Comparison of ENCODE assay signal across 1 cellular context in the genomic region with DNA sequence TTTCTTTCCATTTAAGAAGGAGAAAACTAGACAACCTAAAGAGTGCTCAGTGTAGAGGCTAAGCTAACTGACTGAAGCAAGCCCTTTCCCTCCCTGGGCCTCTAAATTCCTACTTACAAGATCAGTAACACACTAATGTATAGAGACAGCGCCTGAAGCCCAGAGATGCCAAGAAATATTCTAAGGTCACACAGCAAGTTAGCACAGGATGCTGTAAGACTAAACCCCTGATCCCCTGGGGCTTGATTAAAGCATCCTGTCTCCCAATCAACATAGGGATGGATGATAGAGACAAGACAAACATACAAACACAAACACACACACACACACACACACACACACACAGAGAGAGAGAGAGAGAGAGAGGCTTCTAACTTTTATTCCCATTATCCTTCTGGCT.
TF ChIP-seq lines count a peak whose summit lies in the region.

No MANE protein-coding gene starts in this region.

TF ChIP-seq in HepG2, 621 proteins besides CTCF, POLR2A, EP300 and RAD21:
- TF ChIP-seq HNF4G (IDR thresholded peaks at IDR 0.05; ENCODE audit: borderline replicate concordance, low read depth, low read length) (no peak), HNF4G (CRISPR knock-in tag; IDR thresholded peaks at IDR 0.05; ENCODE audit: borderline replicate concordance, low read depth) (no peak), BRCA1 (CRISPR knock-in tag; IDR thresholded peaks at IDR 0.05) (no peak), NFE2L2 (IDR thresholded peaks at IDR 0.05; ENCODE audit: low read length) (no peak), MBNL3 (CRISPR knock-in tag; conservative IDR thresholded peaks at IDR 0.05) (no peak), ZNF768 (CRISPR knock-in tag; IDR thresholded peaks at IDR 0.05) (peak; percentile 72; the same call in 1 of the 2 replicates), U2AF2 (IDR thresholded peaks at IDR 0.05; ENCODE audit: low read depth, low read length) (no peak), TSC22D2 (CRISPR knock-in tag; IDR thresholded peaks at IDR 0.05; ENCODE audit: borderline replicate concordance) (no peak)
- TF ChIP-seq, protein P1, sequence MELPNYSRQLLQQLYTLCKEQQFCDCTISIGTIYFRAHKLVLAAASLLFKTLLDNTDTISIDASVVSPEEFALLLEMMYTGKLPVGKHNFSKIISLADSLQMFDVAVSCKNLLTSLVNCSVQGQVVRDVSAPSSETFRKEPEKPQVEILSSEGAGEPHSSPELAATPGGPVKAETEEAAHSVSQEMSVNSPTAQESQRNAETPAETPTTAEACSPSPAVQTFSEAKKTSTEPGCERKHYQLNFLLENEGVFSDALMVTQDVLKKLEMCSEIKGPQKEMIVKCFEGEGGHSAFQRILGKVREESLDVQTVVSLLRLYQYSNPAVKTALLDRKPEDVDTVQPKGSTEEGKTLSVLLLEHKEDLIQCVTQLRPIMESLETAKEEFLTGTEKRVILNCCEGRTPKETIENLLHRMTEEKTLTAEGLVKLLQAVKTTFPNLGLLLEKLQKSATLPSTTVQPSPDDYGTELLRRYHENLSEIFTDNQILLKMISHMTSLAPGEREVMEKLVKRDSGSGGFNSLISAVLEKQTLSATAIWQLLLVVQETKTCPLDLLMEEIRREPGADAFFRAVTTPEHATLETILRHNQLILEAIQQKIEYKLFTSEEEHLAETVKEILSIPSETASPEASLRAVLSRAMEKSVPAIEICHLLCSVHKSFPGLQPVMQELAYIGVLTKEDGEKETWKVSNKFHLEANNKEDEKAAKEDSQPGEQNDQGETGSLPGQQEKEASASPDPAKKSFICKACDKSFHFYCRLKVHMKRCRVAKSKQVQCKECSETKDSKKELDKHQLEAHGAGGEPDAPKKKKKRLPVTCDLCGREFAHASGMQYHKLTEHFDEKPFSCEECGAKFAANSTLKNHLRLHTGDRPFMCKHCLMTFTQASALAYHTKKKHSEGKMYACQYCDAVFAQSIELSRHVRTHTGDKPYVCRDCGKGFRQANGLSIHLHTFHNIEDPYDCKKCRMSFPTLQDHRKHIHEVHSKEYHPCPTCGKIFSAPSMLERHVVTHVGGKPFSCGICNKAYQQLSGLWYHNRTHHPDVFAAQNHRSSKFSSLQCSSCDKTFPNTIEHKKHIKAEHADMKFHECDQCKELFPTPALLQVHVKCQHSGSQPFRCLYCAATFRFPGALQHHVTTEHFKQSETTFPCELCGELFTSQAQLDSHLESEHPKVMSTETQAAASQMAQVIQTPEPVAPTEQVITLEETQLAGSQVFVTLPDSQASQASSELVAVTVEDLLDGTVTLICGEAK (IDR thresholded peaks at IDR 0.05): no peak
- TF ChIP-seq, protein P1 (CRISPR knock-in tag; IDR thresholded peaks at IDR 0.05): no peak
